Comparison of ENCODE assay signal across 8 cellular contexts in genomic region chr2:54455584-54456525, GRCh38. TPM values are rescaled to one million over a fixed set of nuclear protein-coding genes. Genes with fewer than 3 reads are reported as not detected.
DNase-seq lines count a peak whose midpoint lies in the region; ATAC-seq and TF ChIP-seq lines count a peak whose summit lies in the region.

Gene SPTBN1 (plus strand): TSS chr2:54456327. CDS start chr2:54526419, 70,092 bp downstream.

- intact Hi-C loops in OCI-LY7 (cut with micrococcal nuclease; ENCODE audit: unreplicated experiment): no loop called here
- intact Hi-C loops in Right ventricle myocardium superior (cut with DNase I): loop anchor here (5.0 to 10.0 kb wide), 2 partner anchors 114 to 179 kb away; no protein-coding TSS in a partner anchor

- CTCF ChIA-PET in OCI-LY7 (lab: Charles Lee; ENCODE audit: unreplicated experiment): no interaction called here

- POLR2A ChIA-PET in OCI-LY7 (lab: Charles Lee): no interaction called here

- no peaks in the 10 kb centered on the region for H3K9me3 ChIP-seq in OCI-LY7 (ENCODE audit: low read length)

- H3K9me2 ChIP-seq in OCI-LY7 (ENCODE audit: insufficient read depth, low read length): no peaks in the 10 kb centered on the region

- H3K4me1 ChIP-seq in OCI-LY7 (ENCODE audit: insufficient read depth, low read length, poor library complexity, severe bottlenecking): peaks cover 15% of the 10 kb centered on the region

- peak; percentile 25 for DNase-seq in activated CD4-positive, alpha-beta T cell treated with anti-CD3 and anti-CD28 coated beads for 48 hours
- no peak for DNase-seq in activated CD4-positive, alpha-beta T cell treated with anti-CD3 and anti-CD28 coated beads for 1 hour
- peak; percentile 49 for DNase-seq in OCI-LY7 (ENCODE audit: low spot score)
- DNase-seq in amniotic epithelial cell (ENCODE audit: low read depth): peak; percentile 88
- peak; percentile 94 for DNase-seq in Right ventricle myocardium superior
- peak in 55 of 56 donors; percentile 70 to 97 (median 93) for DNase-seq in nucleus accumbens (lab: John Stamatoyannopoulos, UW)
- DNase-seq in central memory CD4-positive, alpha-beta T cell: no peak

- H4K20me1 ChIP-seq in OCI-LY7 (ENCODE audit: insufficient read depth, low read length): no peaks in the 10 kb centered on the region

- H3K36me3 ChIP-seq in OCI-LY7 (ENCODE audit: insufficient read depth, low read length): no peaks in the 10 kb centered on the region

- ATAC-seq in HG03521 (IDR thresholded peaks at IDR 0.05; ENCODE audit: unreplicated experiment) (peak; percentile 28), Right ventricle myocardium superior (ENCODE audit: poor library complexity) (peak; percentile 92)

- no peak for TF ChIP-seq CTCF in OCI-LY7 (conservative IDR thresholded peaks at IDR 0.05; ENCODE audit: low read length)

- H3K4me2 ChIP-seq in OCI-LY7 (ENCODE audit: low read length): peak within 1 kb of the TSS; percentile 91

- H3K79me2 ChIP-seq in OCI-LY7 (ENCODE audit: insufficient read depth, low read depth, low read length): no peaks in the 10 kb centered on the region

- H3K27ac ChIP-seq in OCI-LY7 (ENCODE audit: low read depth, low read length, poor library complexity, severe bottlenecking): no peak within 1 kb of the TSS

- BruUV-seq in OCI-LY7 (replicated peaks; lab: Mats Ljungman, UMichigan): no TSS peak

- H2AFZ ChIP-seq in OCI-LY7 (ENCODE audit: low read length): peak within 1 kb of the TSS; percentile 77

- H3K4me3 ChIP-seq in OCI-LY7 (ENCODE audit: low read depth, low read length, poor library complexity, severe bottlenecking): peak within 1 kb of the TSS; percentile 79

RNA-seq across cellular contexts. Expression of gene SPTBN1, which starts in this region (rescaled TPM):
- total RNA-seq in OCI-LY7 (2014; rRNA removed; shearing (Covaris generic)): 183 and 200 TPM in 2 replicates
- 132 and 160 TPM in 2 replicates for total RNA-seq in OCI-LY7 (2022)
- total RNA-seq in Right ventricle myocardium superior: 391 TPM

Comparison
In these comparisons a context has a peak if more than half of its experiments do, and no peak if none do; other contexts are left out.
1. DNase-seq: peak in activated CD4-positive, alpha-beta T cell treated with anti-CD3 and anti-CD28 coated beads for 48 hours (single experiment), OCI-LY7 (single experiment), amniotic epithelial cell (single experiment), Right ventricle myocardium superior (single experiment) and nucleus accumbens (55 of 56); none in activated CD4-positive, alpha-beta T cell treated with anti-CD3 and anti-CD28 coated beads for 1 hour (single experiment) and central memory CD4-positive, alpha-beta T cell (single experiment).